Comparison of ENCODE assay signal across 9 cellular contexts in genomic region chrX:53239474-53239873, GRCh38. TPM values are rescaled to one million over a fixed set of nuclear protein-coding genes. Genes with fewer than 3 reads are reported as not detected.
DNase-seq lines count a peak whose midpoint lies in the region; ATAC-seq and TF ChIP-seq lines count a peak whose summit lies in the region.
"Had no signal": no experiment of that assay in that cellular context is flagged by ENCODE, and none has a peak within 500 bp of the region (broad histone marks: within the 10 kb centered on the region; RNA-seq: fewer than 3 reads in every experiment).

No MANE protein-coding gene starts in this region.

- H3K36me3 Mint-ChIP-seq in activated CD4-positive, alpha-beta T cell treated with anti-CD3 and anti-CD28 coated beads, Interleukin-2, amount 10 ng/mL, durations not matched to agents 7 days and 5 days (ENCODE audit: low read depth): no peaks in the 10 kb centered on the region

- no peaks in the 10 kb centered on the region for H3K27me3 Mint-ChIP-seq in activated CD4-positive, alpha-beta T cell treated with anti-CD3 and anti-CD28 coated beads, Interleukin-2, amount 10 ng/mL, durations not matched to agents 7 days and 5 days

- DNase-seq in DND-41 (peak; percentile 37), iPS-NIHi7 (ENCODE audit: extremely low spot score) (peak; percentile 51), DMS79 (lab: John Stamatoyannopoulos, UW) (no peak), gastrocnemius medialis (no peak), putamen (ENCODE audit: low spot score) (no peak), glomerular visceral epithelial cell (ENCODE audit: extremely low spot score) (no peak)
- peak; percentile 64 for DNase-seq in activated CD4-positive, alpha-beta T cell treated with anti-CD3 and anti-CD28 coated beads, Interleukin-2, amount 10 ng/mL, durations not matched to agents 7 days and 5 days
- DNase-seq: thyroid gland had no signal

- in situ Hi-C loops in gastrocnemius medialis (cut with MboI; ENCODE audit: low sequenced_read_pairs in 4 of 4): no loop called here

- no peak overlapping the region for H2AFZ ChIP-seq in DND-41 (ENCODE audit: low read depth, low read length)

- H3K79me2 ChIP-seq in DND-41 (ENCODE audit: insufficient read depth, low read length): no peaks in the 10 kb centered on the region

- H3K9me3 Mint-ChIP-seq in activated CD4-positive, alpha-beta T cell treated with anti-CD3 and anti-CD28 coated beads, Interleukin-2, amount 10 ng/mL, durations not matched to agents 7 days and 5 days: no peaks in the 10 kb centered on the region

- H3K9ac ChIP-seq in DND-41 (ENCODE audit: low read depth, low read length): no peak overlapping the region

- H3K27me3 ChIP-seq in DND-41 (ENCODE audit: insufficient read depth, low read length, poor library complexity): no peaks in the 10 kb centered on the region
- peaks cover 0 to 5% (median 3%) of the 10 kb centered on the region in 3 donors for H3K27me3 ChIP-seq in gastrocnemius medialis
- H3K27me3 ChIP-seq: thyroid gland had no signal

- H3K9me3 ChIP-seq in DND-41 (ENCODE audit: insufficient read depth, low read length, severe bottlenecking) (no peaks in the 10 kb centered on the region), gastrocnemius medialis (no peaks in the 10 kb centered on the region)
- H3K9me3 ChIP-seq: thyroid gland had no signal

- TF ChIP-seq POLR2A in gastrocnemius medialis (IDR thresholded peaks at IDR 0.05): no peak

- no peaks in the 10 kb centered on the region for H3K4me1 Mint-ChIP-seq in activated CD4-positive, alpha-beta T cell treated with anti-CD3 and anti-CD28 coated beads, Interleukin-2, amount 10 ng/mL, durations not matched to agents 7 days and 5 days

- POLR2A ChIA-PET in activated CD4-positive, alpha-beta T cell treated with anti-CD3 and anti-CD28 coated beads, Interleukin-2, amount 10 ng/mL, durations not matched to agents 7 days and 5 days (lab: Charles Lee): no interaction called here

- intact Hi-C loops in gastrocnemius medialis (cut with DNase I; ENCODE audit: low total_unique reads): no loop called here

- no peak overlapping the region for H3K4me3 ChIP-seq in DND-41 (ENCODE audit: low read depth in 1 of 2, low read length in 2 of 2)
- H3K4me3 ChIP-seq in gastrocnemius medialis: no peak overlapping the region
- H3K4me3 ChIP-seq: thyroid gland had no signal

- TF ChIP-seq CTCF in DND-41 (IDR thresholded peaks at IDR 0.05; ENCODE audit: borderline replicate concordance, extremely low read depth, low read length, poor library complexity, severe bottlenecking) (peak; percentile 49), gastrocnemius medialis (IDR thresholded peaks at IDR 0.05 in 4 of 5, conservative IDR thresholded peaks at IDR 0.05 in 1 of 5) (peak in 1 of 5 experiments; percentile 39)

- H3K4me2 ChIP-seq in DND-41 (ENCODE audit: insufficient read depth, low read length): no peak overlapping the region

- H3K27ac Mint-ChIP-seq in activated CD4-positive, alpha-beta T cell treated with anti-CD3 and anti-CD28 coated beads, Interleukin-2, amount 10 ng/mL, durations not matched to agents 7 days and 5 days: no peak overlapping the region

- no peak overlapping the region for H3K4me3 Mint-ChIP-seq in activated CD4-positive, alpha-beta T cell treated with anti-CD3 and anti-CD28 coated beads, Interleukin-2, amount 10 ng/mL, durations not matched to agents 7 days and 5 days

- H4K20me1 ChIP-seq in DND-41 (ENCODE audit: insufficient read depth, low read length): no peaks in the 10 kb centered on the region

- H3K4me1 ChIP-seq in DND-41 (ENCODE audit: insufficient read depth, low read length) (no peaks in the 10 kb centered on the region), gastrocnemius medialis (no peaks in the 10 kb centered on the region)
- H3K4me1 ChIP-seq: thyroid gland had no signal

- ATAC-seq in DND-41 (ENCODE audit: insufficient read depth, low read depth) (peak; percentile 62; the same call in 2 of the 3 replicates), HG03354 (IDR thresholded peaks at IDR 0.05; ENCODE audit: poor library complexity, severe bottlenecking, unreplicated experiment) (peak; percentile 64), gastrocnemius medialis (no peak)

- H3K27ac ChIP-seq in DND-41 (ENCODE audit: low read length): no peak overlapping the region
- no peak overlapping the region for H3K27ac ChIP-seq in gastrocnemius medialis
- H3K27ac ChIP-seq: thyroid gland had no signal

- no peaks in the 10 kb centered on the region for H3K36me3 ChIP-seq in DND-41 (ENCODE audit: insufficient read depth, low read length)
- H3K36me3 ChIP-seq in gastrocnemius medialis: peaks cover 0 to 20% of the 10 kb centered on the region in 2 donors
- H3K36me3 ChIP-seq: thyroid gland had no signal

- CTCF ChIA-PET in activated CD4-positive, alpha-beta T cell treated with anti-CD3 and anti-CD28 coated beads, Interleukin-2, amount 10 ng/mL, durations not matched to agents 7 days and 5 days (lab: Charles Lee): interaction anchor here (1.1 to 2.3 kb wide), 4 partner anchors 9 to 51 kb away, joined by 3 to 6 read pairs (median 3); no protein-coding TSS in a partner anchor

RNA-seq across cellular contexts. Expression of gene KDM5C, which starts 14.5 kb away (rescaled TPM):
- total RNA-seq in activated CD4-positive, alpha-beta T cell treated with anti-CD3 and anti-CD28 coated beads, Interleukin-2, amount 10 ng/mL, durations not matched to agents 7 days and 5 days: 10 to 100 TPM; 77.2 to 81.2 TPM
- total RNA-seq in gastrocnemius medialis: 100 to 1,000 TPM; 143 to 210 (median 147) TPM

RNA-seq across cellular contexts. Expression of gene IQSEC2, which starts 41.9 kb away (rescaled TPM):
- total RNA-seq in activated CD4-positive, alpha-beta T cell treated with anti-CD3 and anti-CD28 coated beads, Interleukin-2, amount 10 ng/mL, durations not matched to agents 7 days and 5 days: under 1 TPM; 0.10 to 0.12 TPM
- total RNA-seq in gastrocnemius medialis: 100 to 1,000 TPM in 1 of 4 donors, 10 to 100 TPM in 3; 59.2 to 127 (median 73.9) TPM

Comparison
In these comparisons a context has a peak if more than half of its experiments do, and no peak if none do; other contexts are left out.
1. ATAC-seq: peak in DND-41 (single experiment) and HG03354 (single experiment); none in gastrocnemius medialis (0 of 2).
2. DNase-seq: peak in DND-41 (single experiment), activated CD4-positive, alpha-beta T cell treated with anti-CD3 and anti-CD28 coated beads, Interleukin-2, amount 10 ng/mL, durations not matched to agents 7 days and 5 days (single experiment) and iPS-NIHi7 (single experiment); none in DMS79 (single experiment), gastrocnemius medialis (0 of 2), putamen (single experiment) and glomerular visceral epithelial cell (single experiment).
3. RNA of gene IQSEC2, which starts 41.9 kb away (total RNA-seq): 59.2 to 127 TPM in gastrocnemius medialis; 0.10 to 0.12 TPM in activated CD4-positive, alpha-beta T cell treated with anti-CD3 and anti-CD28 coated beads, Interleukin-2, amount 10 ng/mL, durations not matched to agents 7 days and 5 days; every median in the first group is over 10 times any median in the second.